ENCODE assay signal across 8 cellular contexts in genomic region chr1:174159253-174160108, GRCh38.
DNase-seq lines count a peak whose midpoint lies in the region; ATAC-seq and TF ChIP-seq lines count a peak whose summit lies in the region.

RABGAP1L (plus strand) TSS chr1:174159520.

- peak; percentile 61 for ATAC-seq in GM19035 (IDR thresholded peaks at IDR 0.05; ENCODE audit: unreplicated experiment)
- ATAC-seq in HG03342 (IDR thresholded peaks at IDR 0.05; ENCODE audit: unreplicated experiment): peak; percentile 58
- ATAC-seq in activated CD4-positive, CD25-positive, alpha-beta regulatory T cell treated with anti-CD3 and anti-CD28 coated beads, Interleukin-2, amount 50 U/mL, for 24 hours: peak; percentile 86 to 87
- ATAC-seq in central memory CD8-positive, alpha-beta T cell (replicated peaks; ENCODE audit: extremely low read depth, poor library complexity, severe bottlenecking): peak; percentile 79

- H3K4me3 ChIP-seq in AG09309 (ENCODE audit: control insufficient read depth, low read depth, low read length): peak within 1 kb of the TSS; percentile 94

- H3K27me3 Mint-ChIP-seq in central memory CD8-positive, alpha-beta T cell: no peaks in the 10 kb centered on the region

- DNase-seq in AG09309 (ENCODE audit: low read depth) (peak; percentile 63), NCI-H446 (lab: John Stamatoyannopoulos, UW) (peak; percentile 95 to 98), iris pigment epithelial cell (ENCODE audit: low read depth) (peak; percentile 96)
- peak; percentile 77 to 89 for DNase-seq in central memory CD8-positive, alpha-beta T cell (ENCODE audit: low spot score in 2 of 2)
- peak; percentile 86 to 90 for DNase-seq in stimulated activated CD4-positive, alpha-beta T cell treated with anti-CD3 and anti-CD28 coated beads, Interleukin-12 subunit alpha, Interleukin-12 subunit beta, amount 100 ng/mL, for 24 hours (ENCODE audit: low read depth in 2 of 2)

- H3K4me3 Mint-ChIP-seq in central memory CD8-positive, alpha-beta T cell: peak within 1 kb of the TSS; percentile 97

- no peak for TF ChIP-seq CTCF in AG09309 (IDR thresholded peaks at IDR 0.05; ENCODE audit: control insufficient read depth, insufficient read depth, low read depth, low read length, missing control alignments)

- H3K4me1 Mint-ChIP-seq in central memory CD8-positive, alpha-beta T cell: peaks cover 64% of the 10 kb centered on the region

- peak within 1 kb of the TSS; percentile 83 for H3K27ac Mint-ChIP-seq in central memory CD8-positive, alpha-beta T cell (ENCODE audit: low read depth)

- H3K9me3 Mint-ChIP-seq in central memory CD8-positive, alpha-beta T cell: no peaks in the 10 kb centered on the region

- peaks cover 14% of the 10 kb centered on the region for H3K36me3 Mint-ChIP-seq in central memory CD8-positive, alpha-beta T cell (ENCODE audit: insufficient read depth)

Comparison
In these comparisons a context has a peak if more than half of its experiments do, and no peak if none do; other contexts are left out.
1. Peak in every context shown above with its lines: DNase-seq, ATAC-seq and H3K4me3 ChIP-seq.